In genomic region chr22:37012262-37012904, GRCh38 we compare ENCODE assay signal across 17 cellular contexts. TPM values are rescaled to one million over a fixed set of nuclear protein-coding genes. Genes with fewer than 3 reads are reported as not detected.
A peak's percentile ranks its signal among the peaks of the same experiment; 100 is the strongest.
DNase-seq lines count a peak whose midpoint lies in the region; ATAC-seq, FAIRE-seq and TF ChIP-seq lines count a peak whose summit lies in the region.
"Had no signal": no experiment of that assay in that cellular context is flagged by ENCODE, and none has a peak within 500 bp of the region (broad histone marks: within the 10 kb centered on the region; RNA-seq: fewer than 3 reads in every experiment).

No MANE protein-coding gene starts in this region.

- H3K4me1 ChIP-seq in Panc1 (ENCODE audit: control insufficient read depth, insufficient read depth, low read length) (peaks cover 4% of the 10 kb centered on the region), kidney (ENCODE audit: control insufficient read depth in 1 of 2, insufficient read depth in 1 of 2, low read depth in 1 of 2, low read length in 2 of 2) (peaks cover 5 to 7% of the 10 kb centered on the region in 2 donors), small intestine (ENCODE audit: control insufficient read depth in 2 of 2, insufficient read depth in 1 of 2, low read depth in 1 of 2, low read length in 1 of 2) (no peaks in the 10 kb centered on the region)

- no peak overlapping the region for H3K9ac ChIP-seq in kidney (ENCODE audit: low read length in 2 of 2)
- H3K9ac ChIP-seq: KMS-11 had no signal

- H3K27ac ChIP-seq in Panc1 (ENCODE audit: low read length) (no peak overlapping the region), dorsolateral prefrontal cortex (peak overlapping the region in 50 of 59 donors; percentile 3 to 93 (median 66)), kidney (ENCODE audit: low read depth in 2 of 2, low read length in 2 of 2) (peak overlapping the region in 1 of 2 donors; percentile 17), small intestine (ENCODE audit: low read depth in 1 of 2, low read length in 1 of 2) (peak overlapping the region in 1 of 2 donors; percentile 62)
- H3K27ac ChIP-seq: KMS-11, SK-N-MC had no signal

- 38 to 67% (median 46%) methylated on average over 9 of the region's 9 CpGs for WGBS in small intestine, 3 donors

- POLR2A ChIA-PET in Panc1 (lab: Charles Lee), result no interaction called here

- no TSS peak for BruUV-seq in Panc1 (replicated peaks; lab: Mats Ljungman, UMichigan)

- H3K4me3 ChIP-seq in Panc1 (ENCODE audit: low read depth in 2 of 2, low read length in 2 of 2), result no peak overlapping the region
- no peak overlapping the region for H3K4me3 ChIP-seq in dorsolateral prefrontal cortex
- H3K4me3 ChIP-seq in kidney (ENCODE audit: low read length in 2 of 2), result no peak overlapping the region
- H3K4me3 ChIP-seq in small intestine (ENCODE audit: low read depth in 1 of 2, low read length in 2 of 2), result no peak overlapping the region
- H3K4me3 ChIP-seq: coronary artery, SK-N-MC had no signal

- TF ChIP-seq CTCF in Panc1 (IDR thresholded peaks at IDR 0.05) (no peak), dorsolateral prefrontal cortex (IDR thresholded peaks at IDR 0.05 in 54 of 56, conservative IDR thresholded peaks at IDR 0.05 in 2 of 56; ENCODE audit: low read depth in 1 of 56, partially characterized antibody in 56 of 56) (no peak), kidney (IDR thresholded peaks at IDR 0.05; ENCODE audit: borderline replicate concordance, extremely low read depth, insufficient read depth) (no peak)

- FAIRE-seq in kidney (lab: Jason Lieb, UNC) (no peak), small intestine (lab: Jason Lieb, UNC) (no peak)
- FAIRE-seq: endothelial cell of umbilical vein had no signal

- H3K36me3 ChIP-seq in Panc1 (ENCODE audit: control insufficient read depth, insufficient read depth, low read length) (no peaks in the 10 kb centered on the region), kidney (ENCODE audit: control insufficient read depth in 1 of 2, insufficient read depth in 2 of 2, low read length in 2 of 2) (no peaks in the 10 kb centered on the region), small intestine (ENCODE audit: control insufficient read depth in 2 of 2, insufficient read depth in 2 of 2, low read length in 2 of 2) (no peaks in the 10 kb centered on the region)

- no peak for DNase-seq in Panc1 (ENCODE audit: low read depth, low spot score)
- no peak for DNase-seq in dorsolateral prefrontal cortex
- peak; percentile 46 for DNase-seq in kidney
- peak; percentile 89 for DNase-seq in small intestine
- no peak for DNase-seq in NCI-H1694 (lab: John Stamatoyannopoulos, UW)
- DNase-seq in DMS153 (lab: John Stamatoyannopoulos, UW), result no peak
- DNase-seq: activated CD4-positive, alpha-beta T cell treated with anti-CD3 and anti-CD28 coated beads for 36 hours; activated effector memory CD4-positive, alpha-beta T cell treated with anti-CD3 and anti-CD28 coated beads, Interleukin-2, amount 50 U/mL, for 16 hours; NCI-H1417; NCI-H226; stimulated activated naive CD8-positive, alpha-beta T cell treated with anti-CD3 and anti-CD28 coated beads, Interleukin-15, amount 100 ng/mL, for 72 hours had no signal

- ATAC-seq in Panc1 (0 out of 2 replicates have a peak, but pooled peaks have one; percentile 33), GM19324 (IDR thresholded peaks at IDR 0.05; ENCODE audit: low FRiP score, unreplicated experiment) (no peak), HG02759 (IDR thresholded peaks at IDR 0.05; ENCODE audit: unreplicated experiment) (no peak)
- ATAC-seq: activated CD4-positive, alpha-beta T cell treated with anti-CD3 and anti-CD28 coated beads for 36 hours; stimulated activated naive CD8-positive, alpha-beta T cell treated with anti-CD3 and anti-CD28 coated beads, Interleukin-15, amount 100 ng/mL, for 72 hours had no signal

- in situ Hi-C loops in Panc1 (cut with HindIII; ENCODE audit: low pct_unique_long_range_greater_than_20kb, low sequenced_read_pairs), result no loop called here

- H3K27me3 ChIP-seq in Panc1 (ENCODE audit: control insufficient read depth, insufficient read depth, low read length), result no peaks in the 10 kb centered on the region
- no peaks in the 10 kb centered on the region for H3K27me3 ChIP-seq in dorsolateral prefrontal cortex
- no peaks in the 10 kb centered on the region for H3K27me3 ChIP-seq in small intestine (ENCODE audit: control insufficient read depth in 2 of 2, insufficient read depth in 2 of 2, low read length in 2 of 2)

- intact Hi-C loops in Panc1 (cut with micrococcal nuclease; ENCODE audit: unreplicated experiment) (no loop called here), dorsolateral prefrontal cortex (cut with DNase I) (loop anchor here in 1 of 2 donors (10.0 kb wide), 1 partner anchor 182 kb away; no protein-coding TSS in a partner anchor), kidney (cut with DNase I) (no loop called here)

- H3K9me3 ChIP-seq in Panc1 (ENCODE audit: control insufficient read depth, insufficient read depth, low read depth, low read length) (no peaks in the 10 kb centered on the region), kidney (ENCODE audit: control insufficient read depth in 1 of 2, low read length in 2 of 2) (no peaks in the 10 kb centered on the region), small intestine (ENCODE audit: control insufficient read depth, low read depth) (no peaks in the 10 kb centered on the region)

- CTCF ChIA-PET in Panc1 (lab: Charles Lee), result interaction anchor here (0.9 kb wide), 1 partner anchor 9 kb away, joined by 3 read pairs; no protein-coding TSS in a partner anchor

RNA-seq across cellular contexts. Expression of gene TST, which starts 6.9 kb away (rescaled TPM):
- total RNA-seq in Panc1 (2021; ENCODE audit: unreplicated experiment) (15.9 TPM), dorsolateral prefrontal cortex (10 to 100 TPM in 116 of 120 experiments, 1 to 10 TPM in 4; 8.8 to 40.3 (median 19.7) TPM), kidney (48.7 TPM)
- polyA plus RNA-seq in Panc1 (2012; ENCODE audit: insufficient read length), result 19.5 TPM
- polyA plus RNA-seq in kidney (ENCODE audit: insufficient read depth, low read depth, low replicate concordance) (283 TPM), small intestine (100 to 1,000 TPM; 201 to 526 (median 507) TPM)

RNA-seq across cellular contexts. Expression of gene MPST, which starts 7.2 kb away (rescaled TPM):
- total RNA-seq in Panc1 (2021; ENCODE audit: unreplicated experiment), result 31.4 TPM
- 52.1 TPM for polyA plus RNA-seq in Panc1 (2012; ENCODE audit: insufficient read length)
- total RNA-seq in dorsolateral prefrontal cortex, result 10 to 100 TPM; 12.8 to 46.5 (median 22.4) TPM
- 44.4 TPM for total RNA-seq in kidney
- polyA plus RNA-seq in kidney (ENCODE audit: insufficient read depth, low read depth, low replicate concordance), result 167 TPM
- polyA plus RNA-seq in small intestine, result 100 to 1,000 TPM; 213 to 549 (median 397) TPM

RNA-seq across cellular contexts. Expression of gene KCTD17, which starts 39.2 kb away (rescaled TPM):
- 32.7 TPM for total RNA-seq in Panc1 (2021; ENCODE audit: unreplicated experiment)
- polyA plus RNA-seq in Panc1 (2012; ENCODE audit: insufficient read length), result 53.2 TPM
- total RNA-seq in dorsolateral prefrontal cortex, result 100 to 1,000 TPM in 55 of 120 experiments, 10 to 100 TPM in 65; 61.1 to 128 (median 98.0) TPM
- 13.9 TPM for total RNA-seq in kidney
- polyA plus RNA-seq in kidney (ENCODE audit: insufficient read depth, low read depth, low replicate concordance), result 9.6 TPM
- polyA plus RNA-seq in small intestine, result 10 to 100 TPM in 1 of 3 donors, 1 to 10 TPM in 2; 3.6 to 18.8 (median 9.7) TPM

Comparison
In these comparisons a context has a peak if more than half of its experiments do, and no peak if none do; other contexts are left out.
1. DNase-seq: peak in kidney (single experiment) and small intestine (single experiment); none in Panc1 (single experiment), dorsolateral prefrontal cortex (0 of 10), NCI-H1694 (single experiment) and DMS153 (single experiment).